15 cellular contexts compared by ENCODE assay signal in the genomic region with DNA sequence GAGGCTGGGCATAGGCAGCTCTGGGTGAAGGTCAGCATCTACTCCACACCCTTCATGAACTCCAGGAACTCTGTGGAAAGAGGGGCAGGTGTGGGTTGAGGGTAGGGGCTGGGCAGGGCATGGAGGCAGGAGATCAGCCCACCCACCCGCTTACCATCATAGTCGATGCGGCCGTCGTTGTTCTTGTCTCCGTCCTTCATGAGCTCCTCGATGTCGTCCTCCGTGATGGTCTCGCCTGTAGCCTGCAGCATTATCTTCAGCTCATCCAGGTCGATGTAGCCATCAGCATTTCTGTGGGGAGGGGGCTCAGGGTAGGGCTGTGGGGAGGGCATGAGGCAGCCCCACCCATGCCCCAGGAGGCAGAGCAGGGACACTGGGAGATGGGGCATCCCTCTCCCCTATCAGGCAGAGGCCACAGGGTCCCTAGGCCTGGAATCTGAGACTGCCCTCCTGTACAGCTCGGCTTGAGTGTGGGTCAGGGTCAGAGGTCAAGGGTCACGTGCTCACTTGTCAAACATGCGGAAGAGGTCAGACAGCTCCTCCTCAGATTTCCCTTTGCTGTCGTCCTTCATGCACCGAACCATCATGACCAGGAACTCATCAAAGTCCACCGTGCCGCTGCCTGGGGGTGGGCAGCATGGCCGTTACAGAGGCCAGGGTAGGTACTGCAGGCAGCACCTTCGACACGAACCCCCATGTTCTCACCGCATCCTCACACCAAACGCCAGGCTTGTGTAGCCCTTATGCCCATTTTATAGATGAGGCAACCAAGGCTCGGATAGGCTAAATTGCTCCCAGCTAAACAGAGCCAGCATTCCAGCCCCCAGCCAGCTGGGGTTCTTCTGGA. TPM values are rescaled to one million over a fixed set of nuclear protein-coding genes. Genes with fewer than 3 reads are reported as not detected.
DNase-seq lines count a peak whose midpoint lies in the region; TF ChIP-seq lines count a peak whose summit lies in the region.
"Had no signal": no experiment of that assay in that cellular context is flagged by ENCODE, and none has a peak within 500 bp of the region (broad histone marks: within the 10 kb centered on the region; RNA-seq: fewer than 3 reads in every experiment).

No MANE protein-coding gene starts in this region.

- no peaks in the 10 kb centered on the region for H3K27me3 ChIP-seq in right atrium auricular region
- H3K27me3 ChIP-seq in skeletal muscle tissue (ENCODE audit: control insufficient read depth in 3 of 3, insufficient read depth in 3 of 3, low read length in 3 of 3) = no peaks in the 10 kb centered on the region
- H3K27me3 ChIP-seq: BE2C, pancreas had no signal

- peak overlapping the region; percentile 35 to 99 (median 77) for H3K9ac ChIP-seq in skeletal muscle tissue (ENCODE audit: low read depth in 1 of 3, low read length in 3 of 3)

- no peaks in the 10 kb centered on the region for H3K9me3 ChIP-seq in right atrium auricular region
- H3K9me3 ChIP-seq in skeletal muscle tissue (ENCODE audit: control insufficient read depth in 3 of 3, low read length in 3 of 3) = no peaks in the 10 kb centered on the region
- H3K9me3 ChIP-seq: BE2C, pancreas had no signal

- CTCF ChIA-PET in HEK293T (lab: Yijun Ruan, JAX) = interaction anchor here (0.6 to 1.2 kb wide), 3 partner anchors 23 to 287 kb away, joined by 3 to 6 read pairs (median 5); no protein-coding TSS in a partner anchor

- no peak overlapping the region for H3K4me3 ChIP-seq in WI38 (ENCODE audit: low read depth, low read length)
- peak overlapping the region; percentile 51 to 57 for H3K4me3 ChIP-seq in right atrium auricular region
- H3K4me3 ChIP-seq in skeletal muscle tissue (ENCODE audit: low read length in 3 of 3) = peak overlapping the region; percentile 45 to 83 (median 72)
- H3K4me3 ChIP-seq: pancreas had no signal

- no peak for DNase-seq in right atrium auricular region (ENCODE audit: low spot score)
- DNase-seq in retina = no peak
- no peak for DNase-seq in hypothalamus (lab: John Stamatoyannopoulos, UW)
- DNase-seq in LoVo (ENCODE audit: low spot score) = no peak
- no peak for DNase-seq in HEK293T (ENCODE audit: extremely low spot score)
- DNase-seq: activated CD4-positive, alpha-beta T cell treated with anti-CD3 and anti-CD28 coated beads for 1 hour; activated effector memory CD4-positive, alpha-beta T cell treated with Interleukin-2 at 50 U/mL for 16 hours; amygdala; BE2C; NCI-H82; PC-3 had no signal

- peak overlapping the region; percentile 89 to 99 for H3K27ac ChIP-seq in right atrium auricular region
- H3K27ac ChIP-seq in skeletal muscle tissue (ENCODE audit: low read depth, low read length) = peak overlapping the region; percentile 94

- POLR2A ChIA-PET in HEK293T (lab: Yijun Ruan, JAX) = no interaction called here

- H3K36me3 ChIP-seq in right atrium auricular region (peaks cover 29% of the 10 kb centered on the region), skeletal muscle tissue (ENCODE audit: control insufficient read depth in 3 of 3, insufficient read depth in 3 of 3, low read length in 3 of 3) (peaks cover 0 to 28% (median 19%) of the 10 kb centered on the region in 3 donors)
- H3K36me3 ChIP-seq: BE2C, pancreas had no signal

- TF ChIP-seq CTCF in GM12874 (IDR thresholded peaks at IDR 0.05; ENCODE audit: insufficient read depth, low read depth, low read length) = peak; percentile 13; the same call in 1 of the 2 replicates
- TF ChIP-seq CTCF in WI38 (IDR thresholded peaks at IDR 0.05; ENCODE audit: low read depth, low read length) = peak; percentile 19; the same call in 1 of the 2 replicates
- TF ChIP-seq CTCF in right atrium auricular region (IDR thresholded peaks at IDR 0.05) = no peak

- peaks cover 0 to 49% of the 10 kb centered on the region in 2 donors for H3K4me1 ChIP-seq in right atrium auricular region
- peaks cover 34 to 78% (median 70%) of the 10 kb centered on the region in 3 donors for H3K4me1 ChIP-seq in skeletal muscle tissue (ENCODE audit: control insufficient read depth in 3 of 3, insufficient read depth in 3 of 3, low read length in 3 of 3)
- H3K4me1 ChIP-seq: BE2C had no signal

TF ChIP-seq in HEK293T, 16 proteins besides CTCF, POLR2A, EP300 and RAD21:
- no peak for TF ChIP-seq FOXK2 (IDR thresholded peaks at IDR 0.05)
- no peak for TF ChIP-seq PKNOX1 (IDR thresholded peaks at IDR 0.05)
- TF ChIP-seq TARDBP (IDR thresholded peaks at IDR 0.05) = no peak
- no peak for TF ChIP-seq NFRKB (IDR thresholded peaks at IDR 0.05)
- no peak for TF ChIP-seq SUZ12 (IDR thresholded peaks at IDR 0.05)
- TF ChIP-seq HDGF (IDR thresholded peaks at IDR 0.05; ENCODE audit: borderline replicate concordance) = no peak
- no peak for TF ChIP-seq FOXA1 (IDR thresholded peaks at IDR 0.05)
- no peak for TF ChIP-seq ARNT (IDR thresholded peaks at IDR 0.05)
- TF ChIP-seq LEF1 (IDR thresholded peaks at IDR 0.05; ENCODE audit: borderline replicate concordance) = no peak
- TF ChIP-seq CTBP1 (IDR thresholded peaks at IDR 0.05; ENCODE audit: borderline replicate concordance) = no peak
- no peak for TF ChIP-seq SP1 (IDR thresholded peaks at IDR 0.05)
- TF ChIP-seq ELF4 (IDR thresholded peaks at IDR 0.05) = no peak
- TF ChIP-seq BHLHE40 (IDR thresholded peaks at IDR 0.05; ENCODE audit: borderline replicate concordance) = no peak
- TF ChIP-seq FOXM1 (IDR thresholded peaks at IDR 0.05; ENCODE audit: borderline replicate concordance) = no peak
- no peak for TF ChIP-seq ZNF384 (IDR thresholded peaks at IDR 0.05)
- no peak for TF ChIP-seq L3MBTL2 (conservative IDR thresholded peaks at IDR 0.05)

RNA-seq across cellular contexts. Expression of gene TNNC1, which starts 2.4 kb away (rescaled TPM):
- 1,000 to 10,000 TPM; 4,697 to 8,249 TPM for total RNA-seq in right atrium auricular region
- total RNA-seq in skeletal muscle tissue = 461 TPM

RNA-seq across cellular contexts. Expression of gene NISCH, which starts 3.9 kb away (rescaled TPM):
- total RNA-seq in right atrium auricular region (10 to 100 TPM; 29.2 to 49.6 TPM), skeletal muscle tissue (43.3 TPM)

RNA-seq across cellular contexts. Expression of gene SEMA3G, which starts 6.6 kb away (rescaled TPM):
- 10 to 100 TPM; 11.8 to 12.6 TPM for total RNA-seq in right atrium auricular region
- 4.7 TPM for total RNA-seq in skeletal muscle tissue

RNA-seq across cellular contexts. Expression of gene PHF7, which starts 41.0 kb away (rescaled TPM):
- total RNA-seq in right atrium auricular region (10 to 100 TPM; 10.1 to 17.6 TPM), skeletal muscle tissue (5.2 TPM)

RNA-seq across cellular contexts. Expression of gene BAP1, which starts 41.7 kb away (rescaled TPM):
- total RNA-seq in right atrium auricular region = 10 to 100 TPM; 38.8 to 53.9 TPM
- total RNA-seq in skeletal muscle tissue = 60.0 TPM

Comparison
In these comparisons a context has a peak if more than half of its experiments do, and no peak if none do; other contexts are left out.
1. CTCF ChIP-seq: peak in GM12874 (single experiment) and WI38 (single experiment); none in right atrium auricular region (0 of 2).
2. RNA of gene TNNC1, which starts 2.4 kb away (total RNA-seq): 4,697 to 8,249 TPM in right atrium auricular region; 461 TPM in skeletal muscle tissue (single experiment); every median in the first group is over 10 times any median in the second.